In genomic region chr12:20578142-20578541, GRCh38 we compare ENCODE assay signal across 20 cellular contexts.
"Had no signal": no experiment of that assay in that cellular context is flagged by ENCODE, and none has a peak within 500 bp of the region (broad histone marks: within the 10 kb centered on the region; RNA-seq: fewer than 3 reads in every experiment).

No MANE protein-coding gene starts in this region.

- H3K4me1 Mint-ChIP-seq: nephron progenitor cell had no signal

- H3K9me3 ChIP-seq: heart right ventricle, left lung, suprapubic skin, tibial artery, upper lobe of left lung, uterus had no signal

- H3K36me3 ChIP-seq: heart right ventricle, left lung, suprapubic skin, tibial artery, upper lobe of left lung, uterus had no signal

- H3K4me3 ChIP-seq: heart right ventricle, left lung, lung, smooth muscle cell, suprapubic skin, tibial artery, upper lobe of left lung, uterus had no signal

- H3K9me3 Mint-ChIP-seq: dendritic cell treated with granulocyte-macrophage colony-stimulating factor and Interleukin-4, amounts not matched to agents 40 ng/mL and 50 ng/mL, for 4 days; nephron progenitor cell had no signal

- H3K27ac ChIP-seq: foreskin keratinocyte, heart right ventricle, left lung, suprapubic skin, tibial artery, upper lobe of left lung, uterus had no signal

- ATAC-seq: effector memory CD8-positive, alpha-beta T cell; foreskin keratinocyte; left lung; naive thymus-derived CD4-positive, alpha-beta T cell; right cardiac atrium had no signal

- H3K27me3 ChIP-seq: foreskin keratinocyte, heart right ventricle, left lung, suprapubic skin, tibial artery, upper lobe of left lung, uterus had no signal

- H3K4me1 ChIP-seq: foreskin keratinocyte, left lung, suprapubic skin, upper lobe of left lung, uterus had no signal

- H3K36me3 Mint-ChIP-seq: naive thymus-derived CD4-positive, alpha-beta T cell had no signal

- DNase-seq: cerebellar nuclear complex; effector memory CD8-positive, alpha-beta T cell; foreskin keratinocyte; heart right ventricle; islet precursor cell; left lung; mesenchymal stem cell; midbrain; naive thymus-derived CD4-positive, alpha-beta T cell; nephron progenitor cell; right cardiac atrium; stimulated activated CD4-positive, alpha-beta T cell treated with anti-CD3 and anti-CD28 coated beads, Interleukin-2, amount 100 ng/mL, for 48 hours; stimulated activated naive CD4-positive, alpha-beta T cell treated with Interleukin-2 at 50 U/mL for 16 hours; tibial artery; upper lobe of left lung; uterus had no signal

- H3K27ac Mint-ChIP-seq: dendritic cell treated with granulocyte-macrophage colony-stimulating factor and Interleukin-4, amounts not matched to agents 40 ng/mL and 50 ng/mL, for 4 days; effector memory CD8-positive, alpha-beta T cell; naive thymus-derived CD4-positive, alpha-beta T cell; nephron progenitor cell had no signal

- H3K27me3 Mint-ChIP-seq: dendritic cell treated with granulocyte-macrophage colony-stimulating factor and Interleukin-4, amounts not matched to agents 40 ng/mL and 50 ng/mL, for 4 days; effector memory CD8-positive, alpha-beta T cell; naive thymus-derived CD4-positive, alpha-beta T cell had no signal

- H3K4me3 Mint-ChIP-seq: dendritic cell treated with granulocyte-macrophage colony-stimulating factor and Interleukin-4, amounts not matched to agents 40 ng/mL and 50 ng/mL, for 4 days; effector memory CD8-positive, alpha-beta T cell; naive thymus-derived CD4-positive, alpha-beta T cell; nephron progenitor cell had no signal
